Comparison of ENCODE assay signal across 2 cellular contexts in the genomic region with DNA sequence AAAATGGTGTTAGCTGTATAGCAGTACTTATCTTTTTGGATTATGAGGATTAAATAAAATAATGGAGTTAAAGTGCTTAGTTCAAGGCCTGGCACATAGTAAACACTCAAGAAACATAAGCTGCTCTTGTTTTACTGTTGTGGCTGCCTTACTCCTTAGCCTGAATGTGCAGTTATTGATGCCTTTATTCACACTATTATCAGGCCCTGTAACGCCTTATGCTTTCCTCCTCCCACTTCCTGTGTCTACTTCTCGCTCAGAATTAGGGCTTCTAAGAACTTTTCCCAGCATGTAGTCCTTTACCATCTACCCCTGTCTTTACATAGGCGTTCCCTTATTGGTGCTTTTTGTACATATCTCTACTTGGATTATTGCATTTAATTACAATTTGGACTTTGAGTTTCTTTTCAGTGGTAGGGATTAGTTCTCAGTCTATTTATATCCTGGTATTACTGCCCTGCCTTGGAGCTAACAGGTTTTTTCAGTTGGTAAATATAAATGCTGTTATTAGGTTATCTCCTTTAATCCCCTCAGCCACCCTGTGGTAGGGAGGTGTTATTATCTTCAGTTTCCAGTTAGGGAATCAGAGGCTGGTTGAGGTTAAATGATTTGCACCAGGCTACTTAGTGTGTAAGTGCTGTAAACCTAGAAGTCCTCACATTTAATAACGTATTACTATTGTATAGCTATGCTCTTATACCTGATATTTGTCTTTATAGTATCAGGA.
TF ChIP-seq lines count a peak whose summit lies in the region.

No MANE protein-coding gene starts in this region.

TF ChIP-seq in liver, 16 proteins besides CTCF, POLR2A, EP300 and RAD21:
- no peak for TF ChIP-seq SP1 (IDR thresholded peaks at IDR 0.05)
- TF ChIP-seq, protein P1, sequence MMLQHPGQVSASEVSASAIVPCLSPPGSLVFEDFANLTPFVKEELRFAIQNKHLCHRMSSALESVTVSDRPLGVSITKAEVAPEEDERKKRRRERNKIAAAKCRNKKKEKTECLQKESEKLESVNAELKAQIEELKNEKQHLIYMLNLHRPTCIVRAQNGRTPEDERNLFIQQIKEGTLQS (IDR thresholded peaks at IDR 0.05), result no peak
- TF ChIP-seq, protein P2, sequence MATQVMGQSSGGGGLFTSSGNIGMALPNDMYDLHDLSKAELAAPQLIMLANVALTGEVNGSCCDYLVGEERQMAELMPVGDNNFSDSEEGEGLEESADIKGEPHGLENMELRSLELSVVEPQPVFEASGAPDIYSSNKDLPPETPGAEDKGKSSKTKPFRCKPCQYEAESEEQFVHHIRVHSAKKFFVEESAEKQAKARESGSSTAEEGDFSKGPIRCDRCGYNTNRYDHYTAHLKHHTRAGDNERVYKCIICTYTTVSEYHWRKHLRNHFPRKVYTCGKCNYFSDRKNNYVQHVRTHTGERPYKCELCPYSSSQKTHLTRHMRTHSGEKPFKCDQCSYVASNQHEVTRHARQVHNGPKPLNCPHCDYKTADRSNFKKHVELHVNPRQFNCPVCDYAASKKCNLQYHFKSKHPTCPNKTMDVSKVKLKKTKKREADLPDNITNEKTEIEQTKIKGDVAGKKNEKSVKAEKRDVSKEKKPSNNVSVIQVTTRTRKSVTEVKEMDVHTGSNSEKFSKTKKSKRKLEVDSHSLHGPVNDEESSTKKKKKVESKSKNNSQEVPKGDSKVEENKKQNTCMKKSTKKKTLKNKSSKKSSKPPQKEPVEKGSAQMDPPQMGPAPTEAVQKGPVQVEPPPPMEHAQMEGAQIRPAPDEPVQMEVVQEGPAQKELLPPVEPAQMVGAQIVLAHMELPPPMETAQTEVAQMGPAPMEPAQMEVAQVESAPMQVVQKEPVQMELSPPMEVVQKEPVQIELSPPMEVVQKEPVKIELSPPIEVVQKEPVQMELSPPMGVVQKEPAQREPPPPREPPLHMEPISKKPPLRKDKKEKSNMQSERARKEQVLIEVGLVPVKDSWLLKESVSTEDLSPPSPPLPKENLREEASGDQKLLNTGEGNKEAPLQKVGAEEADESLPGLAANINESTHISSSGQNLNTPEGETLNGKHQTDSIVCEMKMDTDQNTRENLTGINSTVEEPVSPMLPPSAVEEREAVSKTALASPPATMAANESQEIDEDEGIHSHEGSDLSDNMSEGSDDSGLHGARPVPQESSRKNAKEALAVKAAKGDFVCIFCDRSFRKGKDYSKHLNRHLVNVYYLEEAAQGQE (IDR thresholded peaks at IDR 0.05), result no peak
- no peak for TF ChIP-seq TAF1 (conservative IDR thresholded peaks at IDR 0.05)
- TF ChIP-seq YY1 (IDR thresholded peaks at IDR 0.05), result no peak
- TF ChIP-seq FOXA2 (IDR thresholded peaks at IDR 0.05), result no peak

TF ChIP-seq in HepG2, 621 proteins besides CTCF, POLR2A, EP300 and RAD21:
- TF ChIP-seq MBNL3 (CRISPR knock-in tag; conservative IDR thresholded peaks at IDR 0.05) (no peak), HDAC2 (CRISPR knock-in tag; IDR thresholded peaks at IDR 0.05) (no peak), ZNF775 (CRISPR knock-in tag; IDR thresholded peaks at IDR 0.05; ENCODE audit: borderline replicate concordance) (no peak), ZMYM3 (CRISPR knock-in tag; IDR thresholded peaks at IDR 0.05) (no peak), ZNF33B (CRISPR knock-in tag; IDR thresholded peaks at IDR 0.05) (no peak), ZNF619 (CRISPR knock-in tag; IDR thresholded peaks at IDR 0.05) (no peak), ZNF496 (CRISPR knock-in tag; IDR thresholded peaks at IDR 0.05; ENCODE audit: insufficient replicate concordance) (no peak), ARID2 (CRISPR knock-in tag; IDR thresholded peaks at IDR 0.05; ENCODE audit: borderline replicate concordance) (no peak), TEAD3 (CRISPR knock-in tag; optimal IDR thresholded peaks at IDR 0.05; ENCODE audit: borderline replicate concordance) (no peak), POGZ (CRISPR knock-in tag; IDR thresholded peaks at IDR 0.05) (no peak), ZNF776 (CRISPR knock-in tag; IDR thresholded peaks at IDR 0.05) (no peak), ZNF205 (CRISPR knock-in tag; IDR thresholded peaks at IDR 0.05) (no peak), SOX6 (IDR thresholded peaks at IDR 0.05) (no peak), SOX6 (CRISPR knock-in tag; IDR thresholded peaks at IDR 0.05) (no peak), ZNF788 (CRISPR knock-in tag; IDR thresholded peaks at IDR 0.05; ENCODE audit: borderline replicate concordance) (no peak)
- TF ChIP-seq, protein P3, sequence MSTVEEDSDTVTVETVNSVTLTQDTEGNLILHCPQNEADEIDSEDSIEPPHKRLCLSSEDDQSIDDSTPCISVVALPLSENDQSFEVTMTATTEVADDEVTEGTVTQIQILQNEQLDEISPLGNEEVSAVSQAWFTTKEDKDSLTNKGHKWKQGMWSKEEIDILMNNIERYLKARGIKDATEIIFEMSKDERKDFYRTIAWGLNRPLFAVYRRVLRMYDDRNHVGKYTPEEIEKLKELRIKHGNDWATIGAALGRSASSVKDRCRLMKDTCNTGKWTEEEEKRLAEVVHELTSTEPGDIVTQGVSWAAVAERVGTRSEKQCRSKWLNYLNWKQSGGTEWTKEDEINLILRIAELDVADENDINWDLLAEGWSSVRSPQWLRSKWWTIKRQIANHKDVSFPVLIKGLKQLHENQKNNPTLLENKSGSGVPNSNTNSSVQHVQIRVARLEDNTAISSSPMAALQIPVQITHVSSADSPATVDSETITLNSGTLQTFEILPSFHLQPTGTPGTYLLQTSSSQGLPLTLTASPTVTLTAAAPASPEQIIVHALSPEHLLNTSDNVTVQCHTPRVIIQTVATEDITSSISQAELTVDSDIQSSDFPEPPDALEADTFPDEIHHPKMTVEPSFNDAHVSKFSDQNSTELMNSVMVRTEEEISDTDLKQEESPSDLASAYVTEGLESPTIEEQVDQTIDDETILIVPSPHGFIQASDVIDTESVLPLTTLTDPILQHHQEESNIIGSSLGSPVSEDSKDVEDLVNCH (CRISPR knock-in tag; IDR thresholded peaks at IDR 0.05), result no peak
- TF ChIP-seq, protein P4, sequence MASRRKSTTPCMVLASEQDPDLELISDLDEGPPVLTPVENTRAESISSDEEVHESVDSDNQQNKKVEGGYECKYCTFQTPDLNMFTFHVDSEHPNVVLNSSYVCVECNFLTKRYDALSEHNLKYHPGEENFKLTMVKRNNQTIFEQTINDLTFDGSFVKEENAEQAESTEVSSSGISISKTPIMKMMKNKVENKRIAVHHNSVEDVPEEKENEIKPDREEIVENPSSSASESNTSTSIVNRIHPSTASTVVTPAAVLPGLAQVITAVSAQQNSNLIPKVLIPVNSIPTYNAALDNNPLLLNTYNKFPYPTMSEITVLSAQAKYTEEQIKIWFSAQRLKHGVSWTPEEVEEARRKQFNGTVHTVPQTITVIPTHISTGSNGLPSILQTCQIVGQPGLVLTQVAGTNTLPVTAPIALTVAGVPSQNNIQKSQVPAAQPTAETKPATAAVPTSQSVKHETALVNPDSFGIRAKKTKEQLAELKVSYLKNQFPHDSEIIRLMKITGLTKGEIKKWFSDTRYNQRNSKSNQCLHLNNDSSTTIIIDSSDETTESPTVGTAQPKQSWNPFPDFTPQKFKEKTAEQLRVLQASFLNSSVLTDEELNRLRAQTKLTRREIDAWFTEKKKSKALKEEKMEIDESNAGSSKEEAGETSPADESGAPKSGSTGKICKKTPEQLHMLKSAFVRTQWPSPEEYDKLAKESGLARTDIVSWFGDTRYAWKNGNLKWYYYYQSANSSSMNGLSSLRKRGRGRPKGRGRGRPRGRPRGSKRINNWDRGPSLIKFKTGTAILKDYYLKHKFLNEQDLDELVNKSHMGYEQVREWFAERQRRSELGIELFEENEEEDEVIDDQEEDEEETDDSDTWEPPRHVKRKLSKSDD (CRISPR knock-in tag; IDR thresholded peaks at IDR 0.05; ENCODE audit: low read depth), result no peak
- TF ChIP-seq, protein P5, sequence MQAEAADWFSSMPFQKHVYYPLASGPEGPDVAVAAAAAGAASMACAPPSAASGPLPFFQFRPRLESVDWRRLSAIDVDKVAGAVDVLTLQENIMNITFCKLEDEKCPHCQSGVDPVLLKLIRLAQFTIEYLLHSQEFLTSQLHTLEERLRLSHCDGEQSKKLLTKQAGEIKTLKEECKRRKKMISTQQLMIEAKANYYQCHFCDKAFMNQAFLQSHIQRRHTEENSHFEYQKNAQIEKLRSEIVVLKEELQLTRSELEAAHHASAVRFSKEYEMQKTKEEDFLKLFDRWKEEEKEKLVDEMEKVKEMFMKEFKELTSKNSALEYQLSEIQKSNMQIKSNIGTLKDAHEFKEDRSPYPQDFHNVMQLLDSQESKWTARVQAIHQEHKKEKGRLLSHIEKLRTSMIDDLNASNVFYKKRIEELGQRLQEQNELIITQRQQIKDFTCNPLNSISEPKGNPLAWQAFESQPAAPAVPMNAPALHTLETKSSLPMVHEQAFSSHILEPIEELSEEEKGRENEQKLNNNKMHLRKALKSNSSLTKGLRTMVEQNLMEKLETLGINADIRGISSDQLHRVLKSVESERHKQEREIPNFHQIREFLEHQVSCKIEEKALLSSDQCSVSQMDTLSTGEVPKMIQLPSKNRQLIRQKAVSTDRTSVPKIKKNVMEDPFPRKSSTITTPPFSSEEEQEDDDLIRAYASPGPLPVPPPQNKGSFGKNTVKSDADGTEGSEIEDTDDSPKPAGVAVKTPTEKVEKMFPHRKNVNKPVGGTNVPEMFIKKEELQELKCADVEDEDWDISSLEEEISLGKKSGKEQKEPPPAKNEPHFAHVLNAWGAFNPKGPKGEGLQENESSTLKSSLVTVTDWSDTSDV (CRISPR knock-in tag; IDR thresholded peaks at IDR 0.05), result no peak
- TF ChIP-seq, protein P6, sequence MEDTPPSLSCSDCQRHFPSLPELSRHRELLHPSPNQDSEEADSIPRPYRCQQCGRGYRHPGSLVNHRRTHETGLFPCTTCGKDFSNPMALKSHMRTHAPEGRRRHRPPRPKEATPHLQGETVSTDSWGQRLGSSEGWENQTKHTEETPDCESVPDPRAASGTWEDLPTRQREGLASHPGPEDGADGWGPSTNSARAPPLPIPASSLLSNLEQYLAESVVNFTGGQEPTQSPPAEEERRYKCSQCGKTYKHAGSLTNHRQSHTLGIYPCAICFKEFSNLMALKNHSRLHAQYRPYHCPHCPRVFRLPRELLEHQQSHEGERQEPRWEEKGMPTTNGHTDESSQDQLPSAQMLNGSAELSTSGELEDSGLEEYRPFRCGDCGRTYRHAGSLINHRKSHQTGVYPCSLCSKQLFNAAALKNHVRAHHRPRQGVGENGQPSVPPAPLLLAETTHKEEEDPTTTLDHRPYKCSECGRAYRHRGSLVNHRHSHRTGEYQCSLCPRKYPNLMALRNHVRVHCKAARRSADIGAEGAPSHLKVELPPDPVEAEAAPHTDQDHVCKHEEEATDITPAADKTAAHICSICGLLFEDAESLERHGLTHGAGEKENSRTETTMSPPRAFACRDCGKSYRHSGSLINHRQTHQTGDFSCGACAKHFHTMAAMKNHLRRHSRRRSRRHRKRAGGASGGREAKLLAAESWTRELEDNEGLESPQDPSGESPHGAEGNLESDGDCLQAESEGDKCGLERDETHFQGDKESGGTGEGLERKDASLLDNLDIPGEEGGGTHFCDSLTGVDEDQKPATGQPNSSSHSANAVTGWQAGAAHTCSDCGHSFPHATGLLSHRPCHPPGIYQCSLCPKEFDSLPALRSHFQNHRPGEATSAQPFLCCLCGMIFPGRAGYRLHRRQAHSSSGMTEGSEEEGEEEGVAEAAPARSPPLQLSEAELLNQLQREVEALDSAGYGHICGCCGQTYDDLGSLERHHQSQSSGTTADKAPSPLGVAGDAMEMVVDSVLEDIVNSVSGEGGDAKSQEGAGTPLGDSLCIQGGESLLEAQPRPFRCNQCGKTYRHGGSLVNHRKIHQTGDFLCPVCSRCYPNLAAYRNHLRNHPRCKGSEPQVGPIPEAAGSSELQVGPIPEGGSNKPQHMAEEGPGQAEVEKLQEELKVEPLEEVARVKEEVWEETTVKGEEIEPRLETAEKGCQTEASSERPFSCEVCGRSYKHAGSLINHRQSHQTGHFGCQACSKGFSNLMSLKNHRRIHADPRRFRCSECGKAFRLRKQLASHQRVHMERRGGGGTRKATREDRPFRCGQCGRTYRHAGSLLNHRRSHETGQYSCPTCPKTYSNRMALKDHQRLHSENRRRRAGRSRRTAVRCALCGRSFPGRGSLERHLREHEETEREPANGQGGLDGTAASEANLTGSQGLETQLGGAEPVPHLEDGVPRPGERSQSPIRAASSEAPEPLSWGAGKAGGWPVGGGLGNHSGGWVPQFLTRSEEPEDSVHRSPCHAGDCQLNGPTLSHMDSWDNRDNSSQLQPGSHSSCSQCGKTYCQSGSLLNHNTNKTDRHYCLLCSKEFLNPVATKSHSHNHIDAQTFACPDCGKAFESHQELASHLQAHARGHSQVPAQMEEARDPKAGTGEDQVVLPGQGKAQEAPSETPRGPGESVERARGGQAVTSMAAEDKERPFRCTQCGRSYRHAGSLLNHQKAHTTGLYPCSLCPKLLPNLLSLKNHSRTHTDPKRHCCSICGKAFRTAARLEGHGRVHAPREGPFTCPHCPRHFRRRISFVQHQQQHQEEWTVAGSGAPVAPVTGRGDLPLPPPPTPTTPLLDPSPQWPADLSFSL (CRISPR knock-in tag; IDR thresholded peaks at IDR 0.05), result no peak
TF ChIP-seq in HepG2: peak in this region for 0.
